ENCODE assay signal across 16 cellular contexts in genomic region chr2:187329586-187329985, GRCh38.
DNase-seq lines count a peak whose midpoint lies in the region; TF ChIP-seq lines count a peak whose summit lies in the region.
"Had no signal": no experiment of that assay in that cellular context is flagged by ENCODE, and none has a peak within 500 bp of the region (broad histone marks: within the 10 kb centered on the region; RNA-seq: fewer than 3 reads in every experiment).

No MANE protein-coding gene starts in this region.

- POLR2A ChIA-PET in MCF 10A (lab: Yijun Ruan, JAX) = no interaction called here

- in situ Hi-C loops in mammary epithelial cell (cut with MboI; ENCODE audit: low sequenced_read_pairs in 2 of 2) = no loop called here

- intact Hi-C loops in mammary epithelial cell (cut with micrococcal nuclease) (no loop called here), MCF 10A (cut with micrococcal nuclease) (no loop called here), colonic mucosa (cut with DNase I) (no loop called here)

- no peaks in the 10 kb centered on the region for H3K4me1 Mint-ChIP-seq in MCF 10A (ENCODE audit: insufficient read depth, unreplicated experiment)
- H3K4me1 Mint-ChIP-seq: CD4-positive, CD25-positive, alpha-beta regulatory T cell; H9; IgD-negative memory B cell had no signal

- BruUV-seq in mammary epithelial cell (replicated peaks; lab: Mats Ljungman, UMichigan) (no TSS peak), MCF 10A (replicated peaks; lab: Mats Ljungman, UMichigan) (no TSS peak)

- H3K4me3 Mint-ChIP-seq in MCF 10A (ENCODE audit: unreplicated experiment) = no peak overlapping the region
- H3K4me3 Mint-ChIP-seq: CD4-positive, CD25-positive, alpha-beta regulatory T cell; H9; IgD-negative memory B cell had no signal

- H3K9ac ChIP-seq in mammary epithelial cell (ENCODE audit: insufficient read depth, low read length) (no peak overlapping the region), colonic mucosa (ENCODE audit: low read depth in 2 of 2, low read length in 2 of 2) (no peak overlapping the region)
- H3K9ac ChIP-seq: BLaER1 had no signal

- H3K36me3 ChIP-seq in mammary epithelial cell (ENCODE audit: insufficient read depth, low read length) (no peaks in the 10 kb centered on the region), colonic mucosa (no peaks in the 10 kb centered on the region)
- H3K36me3 ChIP-seq: BLaER1 had no signal

- no peak overlapping the region for H3K27ac ChIP-seq in mammary epithelial cell (ENCODE audit: insufficient read depth, low read depth, low read length)
- no peak overlapping the region for H3K27ac ChIP-seq in colonic mucosa
- H3K27ac ChIP-seq: BLaER1 had no signal

- H3K27me3 ChIP-seq in mammary epithelial cell (ENCODE audit: insufficient read depth, low read length) = no peaks in the 10 kb centered on the region
- H3K27me3 ChIP-seq in colonic mucosa = no peaks in the 10 kb centered on the region
- H3K27me3 ChIP-seq: BLaER1 had no signal

- dilution Hi-C loops in mammary epithelial cell (cut with HindIII; ENCODE audit: low sequenced_read_pairs) = no loop called here

- CTCF ChIA-PET in mammary epithelial cell (lab: Charles Lee; ENCODE audit: low non-redundant PET) = no interaction called here
- CTCF ChIA-PET in MCF 10A (lab: Yijun Ruan, JAX) = no interaction called here

- H3K9me3 Mint-ChIP-seq in MCF 10A (ENCODE audit: unreplicated experiment) = peaks cover 9% of the 10 kb centered on the region

- H2AFZ ChIP-seq in mammary epithelial cell (ENCODE audit: low read depth, low read length) = no peak overlapping the region

- TF ChIP-seq CTCF in mammary epithelial cell (conservative IDR thresholded peaks at IDR 0.05 in 1 of 2, IDR thresholded peaks at IDR 0.05 in 1 of 2; ENCODE audit: extremely low read depth in 1 of 2, insufficient read depth in 1 of 2, low read depth in 1 of 2, low read length in 2 of 2) (no peak), MCF 10A (IDR thresholded peaks at IDR 0.05; ENCODE audit: unreplicated experiment) (no peak), epithelial cell of esophagus (IDR thresholded peaks at IDR 0.05; ENCODE audit: insufficient read depth, low read depth, low read length, missing control alignments) (no peak), colonic mucosa (IDR thresholded peaks at IDR 0.05) (no peak)

- H3K9me3 ChIP-seq in mammary epithelial cell (replicated peaks; ENCODE audit: insufficient read depth, low read length) (peaks cover 3% of the 10 kb centered on the region), colonic mucosa (no peaks in the 10 kb centered on the region)

- no peaks in the 10 kb centered on the region for H3K79me2 ChIP-seq in mammary epithelial cell (ENCODE audit: insufficient read depth, low read length)

- H3K4me1 ChIP-seq in mammary epithelial cell (ENCODE audit: insufficient read depth, low read length) = no peaks in the 10 kb centered on the region
- no peaks in the 10 kb centered on the region for H3K4me1 ChIP-seq in colonic mucosa
- H3K4me1 ChIP-seq: BLaER1 had no signal

- H3K27me3 Mint-ChIP-seq in MCF 10A (ENCODE audit: insufficient read depth, unreplicated experiment) = no peaks in the 10 kb centered on the region
- H3K27me3 Mint-ChIP-seq: CD4-positive, CD25-positive, alpha-beta regulatory T cell; IgD-negative memory B cell had no signal

- H3K4me3 ChIP-seq in mammary epithelial cell (replicated peaks in 1 of 3; ENCODE audit: insufficient read depth in 1 of 3, low read depth in 2 of 3, low read length in 3 of 3) (no peak overlapping the region), epithelial cell of esophagus (ENCODE audit: low read length) (no peak overlapping the region), colonic mucosa (no peak overlapping the region)
- H3K4me3 ChIP-seq: BLaER1, GM12878 had no signal

- DNase-seq in mammary epithelial cell (peak; percentile 39), MCF 10A (ENCODE audit: unreplicated experiment) (no peak), epithelial cell of esophagus (ENCODE audit: low read depth) (peak; percentile 80), kidney tubule cell (ENCODE audit: low spot score) (peak; percentile 31), DMS53 treated with DMSO at 0.1 percent for 48 hours (lab: John Stamatoyannopoulos, UW; ENCODE audit: unreplicated experiment) (no peak), colonic mucosa (no peak), NCI-H1436 treated with DMSO at 0.1 percent for 48 hours (lab: John Stamatoyannopoulos, UW) (no peak)
- DNase-seq: 8988T; AML-193; CD4-positive, CD25-positive, alpha-beta regulatory T cell; DMS53; GOT3; H9 had no signal

- no peaks in the 10 kb centered on the region for H4K20me1 ChIP-seq in mammary epithelial cell (ENCODE audit: insufficient read depth, low read length)
- H4K20me1 ChIP-seq: BLaER1 had no signal

- H3K4me2 ChIP-seq in mammary epithelial cell (ENCODE audit: insufficient read depth, low read depth, low read length) = no peak overlapping the region
- H3K4me2 ChIP-seq: BLaER1 had no signal

- no peak overlapping the region for H3K27ac Mint-ChIP-seq in MCF 10A (ENCODE audit: low read depth, unreplicated experiment)
- H3K27ac Mint-ChIP-seq: CD4-positive, CD25-positive, alpha-beta regulatory T cell; H9; IgD-negative memory B cell had no signal

- H3K36me3 Mint-ChIP-seq in MCF 10A (ENCODE audit: insufficient read depth, unreplicated experiment) = no peaks in the 10 kb centered on the region
- H3K36me3 Mint-ChIP-seq: CD4-positive, CD25-positive, alpha-beta regulatory T cell had no signal

Comparison
In these comparisons a context has a peak if more than half of its experiments do, and no peak if none do; other contexts are left out.
1. DNase-seq: peak in mammary epithelial cell (single experiment), epithelial cell of esophagus (single experiment) and kidney tubule cell (single experiment); none in MCF 10A (single experiment), DMS53 treated with DMSO at 0.1 percent for 48 hours (single experiment), colonic mucosa (single experiment) and NCI-H1436 treated with DMSO at 0.1 percent for 48 hours (single experiment).